9 cellular contexts compared by ENCODE assay signal in genomic region chr10:4242561-4243035, GRCh38.
DNase-seq lines count a peak whose midpoint lies in the region; ATAC-seq and TF ChIP-seq lines count a peak whose summit lies in the region.
"Had no signal": no experiment of that assay in that cellular context is flagged by ENCODE, and none has a peak within 500 bp of the region (broad histone marks: within the 10 kb centered on the region; RNA-seq: fewer than 3 reads in every experiment).

No MANE protein-coding gene starts in this region.

- H3K36me3 ChIP-seq in breast epithelium (no peaks in the 10 kb centered on the region), tibial artery (peaks cover 0 to 8% (median 0%) of the 10 kb centered on the region in 3 donors)

- DNase-seq in NCI-H2107 treated with DMSO at 0.1 percent for 48 hours (lab: John Stamatoyannopoulos, UW; ENCODE audit: unreplicated experiment) (peak; percentile 1), NCI-H2107 (lab: John Stamatoyannopoulos, UW) (no peak), breast epithelium (ENCODE audit: low spot score in 2 of 2) (no peak), left kidney (ENCODE audit: low read depth, low spot score) (peak; percentile 8), tibial artery (no peak), DMS114 treated with DMSO at 0.1 percent for 48 hours (lab: John Stamatoyannopoulos, UW; ENCODE audit: unreplicated experiment) (no peak)
- DNase-seq: activated B cell treated with CpG ODN at 0.5 μM for 24 hours had no signal

- TF ChIP-seq POLR2A in breast epithelium (IDR thresholded peaks at IDR 0.05) = no peak

- peak overlapping the region; percentile 27 to 43 (median 31) for H3K4me3 ChIP-seq in breast epithelium
- H3K4me3 ChIP-seq in tibial artery = peak overlapping the region; percentile 52 to 53

- H3K9me3 ChIP-seq in breast epithelium (no peaks in the 10 kb centered on the region), tibial artery (no peaks in the 10 kb centered on the region)

- intact Hi-C loops in breast epithelium (cut with DNase I; ENCODE audit: low total_unique reads) = no loop called here
- intact Hi-C loops in tibial artery (cut with DNase I; ENCODE audit: low total_unique reads) = loop anchor here (5.0 to 10.0 kb wide), 3 partner anchors 188 to 460 kb away; no protein-coding TSS in a partner anchor

- H3K27ac ChIP-seq in breast epithelium (peak overlapping the region; percentile 84 to 89), tibial artery (peak overlapping the region; percentile 87 to 88)

- ATAC-seq in HG03439 (IDR thresholded peaks at IDR 0.05; ENCODE audit: unreplicated experiment) (no peak), GM21786 (IDR thresholded peaks at IDR 0.05; ENCODE audit: unreplicated experiment) (no peak)

- no peaks in the 10 kb centered on the region for H3K27me3 ChIP-seq in breast epithelium
- H3K27me3 ChIP-seq in tibial artery = no peaks in the 10 kb centered on the region

- no peak for TF ChIP-seq CTCF in breast epithelium (IDR thresholded peaks at IDR 0.05)
- TF ChIP-seq CTCF in tibial artery (IDR thresholded peaks at IDR 0.05) = no peak

- H3K4me1 ChIP-seq in breast epithelium (peaks cover 0 to 5% of the 10 kb centered on the region in 2 donors), tibial artery (peaks cover 0 to 66% (median 9%) of the 10 kb centered on the region in 4 donors)

Comparison
In these comparisons a context has a peak if more than half of its experiments do, and no peak if none do; other contexts are left out.
1. DNase-seq: peak in NCI-H2107 treated with DMSO at 0.1 percent for 48 hours (single experiment) and left kidney (single experiment); none in NCI-H2107 (single experiment), breast epithelium (0 of 2), tibial artery (0 of 2) and DMS114 treated with DMSO at 0.1 percent for 48 hours (single experiment).